ENCODE assay signal across 34 cellular contexts in the genomic region with DNA sequence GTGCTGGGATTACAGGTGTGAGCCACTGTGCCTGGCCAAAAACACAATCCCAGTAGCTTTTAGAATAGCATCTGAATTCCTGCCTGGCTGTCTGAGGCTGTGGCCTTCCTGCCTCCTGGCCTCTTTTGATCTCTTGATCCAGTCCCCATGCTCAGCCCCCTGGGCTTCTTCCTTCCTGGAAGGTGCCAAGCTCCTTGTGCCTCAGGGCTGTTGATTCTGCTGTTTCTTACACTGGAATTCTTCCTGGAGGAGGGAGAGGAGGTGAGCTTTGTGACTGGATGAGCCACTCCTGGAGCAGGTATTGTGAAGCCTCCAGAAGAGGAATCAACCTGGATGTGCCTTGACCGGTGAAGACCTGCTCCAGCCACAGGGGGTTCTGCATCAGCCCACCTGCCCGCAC.
"Had no signal": no experiment of that assay in that cellular context is flagged by ENCODE, and none has a peak within 500 bp of the region (broad histone marks: within the 10 kb centered on the region; RNA-seq: fewer than 3 reads in every experiment).

No MANE protein-coding gene starts in this region.

- DNase-seq: Karpas-422, Kasumi-1, MG63, MM.1S, MV-4-11, NCI-H1048, NCI-H1092, NCI-H1092 treated with DMSO at 0.1 percent for 48 hours, NCI-H1105, NCI-H1105 treated with DMSO at 0.1 percent for 48 hours, NCI-H1417, NCI-H1417 treated with DMSO at 0.1 percent for 48 hours, NCI-H1436, NCI-H146, NCI-H1694, NCI-H1694 treated with DMSO at 0.1 percent for 48 hours, NCI-H187, NCI-H187 treated with DMSO at 0.1 percent for 48 hours, NCI-H1930, NCI-H2029, NCI-H2029 treated with DMSO at 0.1 percent for 48 hours, NCI-H2081, NCI-H2081 treated with DMSO at 0.1 percent for 48 hours, NCI-H2107, NCI-H2171, NCI-H2171 treated with DMSO at 0.1 percent for 48 hours, NCI-H2227 treated with DMSO at 0.1 percent for 48 hours, NCI-H226, NCI-H345, NCI-H446, NCI-H446 treated with DMSO at 0.1 percent for 48 hours, NCI-H510A, NCI-H510A treated with DMSO at 0.1 percent for 48 hours, NCI-H524 had no signal

- H3K27me3 ChIP-seq: MG63 had no signal

- H3K9me3 ChIP-seq: MG63 had no signal

- H3K4me3 ChIP-seq: MG63 had no signal

- H3K36me3 ChIP-seq: MG63 had no signal
